18 cellular contexts compared by ENCODE assay signal in genomic region chr15:70521576-70522322, GRCh38.
"Had no signal": no experiment of that assay in that cellular context is flagged by ENCODE, and none has a peak within 500 bp of the region (broad histone marks: within the 10 kb centered on the region; RNA-seq: fewer than 3 reads in every experiment).

No MANE protein-coding gene starts in this region.

- H3K9me3 Mint-ChIP-seq: activated CD4-positive, alpha-beta memory T cell treated with anti-CD3 and anti-CD28 coated beads for 36 hours; mesothelial cell of epicardium; natural killer cell treated with Interleukin-12 subunit alpha and Interleukin-12 subunit beta and Interleukin-15 and Interleukin-18, amount 100 ng/mL, for 72 hours; stimulated activated naive CD8-positive, alpha-beta T cell treated with anti-CD3 and anti-CD28 coated beads, Interleukin-15, Interleukin-2, amounts not matched to agents 100 ng/mL and 50 ng/mL, for 24 hours had no signal

- H3K9me3 ChIP-seq: body of pancreas, colonic mucosa, suprapubic skin, transverse colon had no signal

- ATAC-seq: body of pancreas; left lobe of liver; natural killer cell treated with Interleukin-12 subunit alpha and Interleukin-12 subunit beta and Interleukin-15 and Interleukin-18, amount 100 ng/mL, for 72 hours had no signal

- H3K27ac ChIP-seq: body of pancreas, colonic mucosa, suprapubic skin, transverse colon had no signal

- H3K27me3 Mint-ChIP-seq: activated CD4-positive, alpha-beta memory T cell treated with anti-CD3 and anti-CD28 coated beads for 36 hours had no signal

- DNase-seq: activated CD4-positive, alpha-beta memory T cell treated with anti-CD3 and anti-CD28 coated beads for 36 hours; activated CD4-positive, CD25-positive, alpha-beta regulatory T cell treated with anti-CD3 and anti-CD28 coated beads, Interleukin-2, amount 50 U/mL, for 72 hours; activated gamma-delta T cell; body of pancreas; caudate nucleus; colonic mucosa; kidney; nucleus accumbens; stimulated activated CD4-positive, alpha-beta T cell treated with anti-CD3 and anti-CD28 coated beads, Interleukin-2, amount 100 ng/mL, for 24 hours; T-helper 1 cell; T1000; transverse colon had no signal

- H3K4me3 ChIP-seq: body of pancreas, colonic mucosa, lung, suprapubic skin, transverse colon had no signal

- H3K27me3 ChIP-seq: body of pancreas, colonic mucosa, transverse colon had no signal

- H3K36me3 Mint-ChIP-seq: activated CD4-positive, alpha-beta memory T cell treated with anti-CD3 and anti-CD28 coated beads for 36 hours; mesothelial cell of epicardium; natural killer cell treated with Interleukin-12 subunit alpha and Interleukin-12 subunit beta and Interleukin-15 and Interleukin-18, amount 100 ng/mL, for 72 hours had no signal

- H3K27ac Mint-ChIP-seq: activated CD4-positive, alpha-beta memory T cell treated with anti-CD3 and anti-CD28 coated beads for 36 hours; mesothelial cell of epicardium; natural killer cell treated with Interleukin-12 subunit alpha and Interleukin-12 subunit beta and Interleukin-15 and Interleukin-18, amount 100 ng/mL, for 72 hours; stimulated activated naive CD8-positive, alpha-beta T cell treated with anti-CD3 and anti-CD28 coated beads, Interleukin-15, Interleukin-2, amounts not matched to agents 100 ng/mL and 50 ng/mL, for 24 hours had no signal

- H3K4me3 Mint-ChIP-seq: activated CD4-positive, alpha-beta memory T cell treated with anti-CD3 and anti-CD28 coated beads for 36 hours; mesothelial cell of epicardium; natural killer cell treated with Interleukin-12 subunit alpha and Interleukin-12 subunit beta and Interleukin-15 and Interleukin-18, amount 100 ng/mL, for 72 hours; stimulated activated naive CD8-positive, alpha-beta T cell treated with anti-CD3 and anti-CD28 coated beads, Interleukin-15, Interleukin-2, amounts not matched to agents 100 ng/mL and 50 ng/mL, for 24 hours had no signal

- H3K36me3 ChIP-seq: colonic mucosa, suprapubic skin, transverse colon had no signal

- H3K4me1 ChIP-seq: body of pancreas had no signal
